ENCODE assay signal across 8 cellular contexts in the genomic region with DNA sequence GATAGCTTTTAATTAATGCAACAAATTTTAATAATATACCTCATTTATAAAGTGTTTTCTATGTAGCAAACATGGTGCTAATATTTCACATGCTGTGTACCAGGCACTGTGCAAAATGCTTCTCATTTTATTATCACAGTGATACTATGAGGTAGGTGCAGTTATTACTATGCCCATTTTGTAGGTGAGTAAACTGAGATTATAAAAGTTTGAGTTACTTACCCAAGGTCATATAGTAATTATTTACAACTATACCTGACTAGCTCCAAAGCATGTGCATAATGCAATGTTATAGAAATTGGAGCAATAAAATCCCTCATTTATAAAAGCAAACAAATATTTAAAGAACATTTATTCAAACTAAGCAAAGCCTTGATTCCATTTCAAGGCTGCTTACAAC. TPM values are rescaled to one million over a fixed set of nuclear protein-coding genes. Genes with fewer than 3 reads are reported as not detected.
"Had no signal": no experiment of that assay in that cellular context is flagged by ENCODE, and none has a peak within 500 bp of the region (broad histone marks: within the 10 kb centered on the region; RNA-seq: fewer than 3 reads in every experiment).

No MANE protein-coding gene starts in this region.

- H3K4me3 ChIP-seq: GM23338 had no signal

- ATAC-seq: GM23338, HepG2 had no signal

- H3K4me2 ChIP-seq: GM23338 had no signal

- DNase-seq: H9, HCEC 1CT, HFFc6, KG1 had no signal

- H3K27ac ChIP-seq: HL-60 had no signal

- H2AFZ ChIP-seq: GM23338 had no signal

RNA-seq across cellular contexts. Expression of gene DCBLD2, which starts 54.5 kb away (rescaled TPM):
- polyA plus RNA-seq: IgD-negative memory B cell had no signal
